Comparison of ENCODE assay signal across 8 cellular contexts in the genomic region with DNA sequence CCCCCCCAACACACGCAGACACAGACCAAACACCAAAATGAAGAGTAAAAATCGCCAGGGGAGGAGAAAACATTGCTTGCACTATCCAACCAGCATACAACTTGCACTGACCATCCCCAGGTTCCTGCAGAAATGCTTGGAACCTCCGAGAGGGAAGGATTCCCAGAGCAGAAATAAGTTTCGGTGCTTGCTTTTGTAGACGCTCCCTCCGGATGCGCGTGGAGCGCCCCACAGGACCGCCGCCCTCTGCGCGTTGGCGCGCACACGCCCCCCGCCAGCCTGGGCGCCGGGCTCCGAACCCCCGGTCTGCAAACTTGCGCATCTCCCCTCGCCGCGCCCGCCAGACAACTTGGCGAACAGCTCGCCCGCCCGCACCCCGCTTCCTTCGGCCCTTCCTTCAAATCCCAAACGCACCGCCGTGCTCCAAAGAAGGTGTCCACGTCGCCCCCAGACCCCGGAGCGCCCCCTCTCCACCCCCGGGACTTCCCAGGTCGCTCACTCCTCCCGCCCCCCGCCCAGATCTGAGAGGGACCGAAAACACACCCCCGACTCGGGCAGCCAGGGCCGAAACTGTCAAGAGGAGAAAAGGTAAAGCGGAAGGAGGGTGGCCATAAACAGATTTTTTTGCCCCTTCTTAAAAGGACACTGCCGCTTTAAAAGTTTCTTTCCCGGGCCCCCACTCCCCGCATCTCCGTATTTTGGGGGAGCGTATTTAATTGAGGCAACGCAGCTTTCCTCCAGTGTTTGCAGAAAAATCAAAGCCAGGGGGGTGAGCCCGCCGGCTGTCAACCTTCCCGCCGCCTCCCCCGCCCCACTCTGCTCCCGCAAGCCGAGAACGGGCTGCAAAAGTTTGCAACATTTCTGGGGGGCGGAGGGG. TPM values are rescaled to one million over a fixed set of nuclear protein-coding genes. Genes with fewer than 3 reads are reported as not detected.
DNase-seq lines count a peak whose midpoint lies in the region; ATAC-seq and TF ChIP-seq lines count a peak whose summit lies in the region.

No MANE protein-coding gene starts in this region.

- H3K27me3 Mint-ChIP-seq in CD14-positive monocyte (ENCODE audit: low read depth in 3 of 3) = peaks cover 56 to 78% (median 66%) of the 10 kb centered on the region in 3 donors

- H3K4me3 Mint-ChIP-seq in CD14-positive monocyte = peak overlapping the region in 1 of 2 donors; percentile 87

- TF ChIP-seq EP300 in gastroesophageal sphincter (IDR thresholded peaks at IDR 0.05) = no peak

- no peak overlapping the region for H3K27ac Mint-ChIP-seq in CD14-positive monocyte

- H3K4me3 ChIP-seq in gastroesophageal sphincter = peak overlapping the region; percentile 79 to 94

- peaks cover 3 to 40% (median 4%) of the 10 kb centered on the region in 3 donors for H3K4me1 ChIP-seq in gastroesophageal sphincter

- H3K27ac ChIP-seq in VCaP (peak overlapping the region; percentile 72), gastroesophageal sphincter (peak overlapping the region in 3 of 4 donors; percentile 66 to 80 (median 70))

- peaks cover 2% of the 10 kb centered on the region for H3K4me1 Mint-ChIP-seq in CD14-positive monocyte

- ATAC-seq in gastroesophageal sphincter (no peak), HG02981 (IDR thresholded peaks at IDR 0.05; ENCODE audit: unreplicated experiment) (no peak), GM18520 (IDR thresholded peaks at IDR 0.05; ENCODE audit: unreplicated experiment) (no peak)

- no peaks in the 10 kb centered on the region for H3K36me3 Mint-ChIP-seq in CD14-positive monocyte

- H3K9me3 Mint-ChIP-seq in CD14-positive monocyte = peaks cover 0 to 20% (median 2%) of the 10 kb centered on the region in 7 donors

- no peak for TF ChIP-seq POLR2A in gastroesophageal sphincter (IDR thresholded peaks at IDR 0.05)

- WGBS in gastroesophageal sphincter (ENCODE audit: low coverage in 1 of 2), 2 donors = 0% methylated on average over 3 to 8 of the region's 63 CpGs

- DNase-seq in NCI-H748 (lab: John Stamatoyannopoulos, UW; ENCODE audit: unreplicated experiment) (peak; percentile 18), NCI-H748 treated with DMSO at 0.1 percent for 48 hours (lab: John Stamatoyannopoulos, UW) (no peak), posterior cingulate gyrus (peak in 7 of 10 donors; percentile 13 to 85 (median 15)), CD14-positive monocyte (ENCODE audit: low spot score) (no peak)

- H3K27me3 ChIP-seq in gastroesophageal sphincter = no peaks in the 10 kb centered on the region

- H3K9me3 ChIP-seq in gastroesophageal sphincter = no peaks in the 10 kb centered on the region

- H3K36me3 ChIP-seq in gastroesophageal sphincter = no peaks in the 10 kb centered on the region

- TF ChIP-seq CTCF in VCaP (conservative IDR thresholded peaks at IDR 0.05) (no peak), gastroesophageal sphincter (IDR thresholded peaks at IDR 0.05) (no peak), CD14-positive monocyte (IDR thresholded peaks at IDR 0.05) (no peak)

- intact Hi-C loops in posterior cingulate gyrus (cut with DNase I) (no loop called here), CD14-positive monocyte (cut with micrococcal nuclease) (no loop called here)

RNA-seq across cellular contexts. Expression of a gene that starts 0.8 kb away (rescaled TPM):
- 10 to 100 TPM; 48.7 to 94.5 (median 65.5) TPM for total RNA-seq in gastroesophageal sphincter
- under 1 TPM; 0.23 to 0.31 TPM for polyA plus RNA-seq in CD14-positive monocyte

Comparison
In these comparisons a context has a peak if more than half of its experiments do, and no peak if none do; other contexts are left out.
1. DNase-seq: peak in NCI-H748 (single experiment) and posterior cingulate gyrus (7 of 10); none in NCI-H748 treated with DMSO at 0.1 percent for 48 hours (single experiment) and CD14-positive monocyte (single experiment).